In genomic region chr13:49496837-49497236, GRCh38 we compare ENCODE assay signal across 8 cellular contexts. TPM values are rescaled to one million over a fixed set of nuclear protein-coding genes. Genes with fewer than 3 reads are reported as not detected.
A peak's percentile ranks its signal among the peaks of the same experiment; 100 is the strongest.
DNase-seq lines count a peak whose midpoint lies in the region; ATAC-seq and TF ChIP-seq lines count a peak whose summit lies in the region.
"Not testable (repeated sequence)": the region's sequence is repeated elsewhere in the genome, so short reads cannot be mapped to it uniquely, and the experiment has no call there.

No MANE protein-coding gene starts in this region.

- H3K27ac ChIP-seq in KOPT-K1 (ENCODE audit: low read depth, low read length, poor library complexity, severe bottlenecking) (peak overlapping the region; percentile 83), coronary artery (peak overlapping the region; percentile 91 to 99)

- DNase-seq in CD1c-positive myeloid dendritic cell (ENCODE audit: extremely low spot score) (peak; percentile 8), memory B cell (ENCODE audit: low spot score in 2 of 2) (peak in 1 of 2 donors; percentile 16)
- DNase-seq in activated CD4-positive, alpha-beta T cell treated with anti-CD3 and anti-CD28 coated beads for 36 hours, result peak; percentile 81
- DNase-seq in activated T-helper 1 cell treated with anti-CD3 and anti-CD28 coated beads, Interleukin-12 subunit alpha, Interleukin-12 subunit beta, Interleukin-2, Interleukin-4 antibody, amounts not matched to agents 30 ng/mL and 10 ng/mL and 1 ng/mL, durations not matched to agents 14 hours and 24 hours and 36 hours (ENCODE audit: low spot score), result peak; percentile 58
- DNase-seq in coronary artery (ENCODE audit: low spot score), result not testable (repeated sequence)
- peak; percentile 66 for DNase-seq in stimulated activated CD4-positive, alpha-beta T cell treated with anti-CD3 and anti-CD28 coated beads, Interleukin-15, amount 100 ng/mL, for 24 hours
- DNase-seq in stimulated activated naive CD8-positive, alpha-beta T cell treated with anti-CD3 and anti-CD28 coated beads, Interleukin-15, Interleukin-2, amounts not matched to agents 100 U/mL and 50 U/mL, for 24 hours, result peak; percentile 63

- ATAC-seq in activated CD4-positive, alpha-beta T cell treated with anti-CD3 and anti-CD28 coated beads for 36 hours, result peak; percentile 28
- peak; percentile 5 for ATAC-seq in memory B cell (ENCODE audit: low read depth)
- peak; percentile 15 for ATAC-seq in stimulated activated naive CD8-positive, alpha-beta T cell treated with anti-CD3 and anti-CD28 coated beads, Interleukin-15, Interleukin-2, amounts not matched to agents 100 U/mL and 50 U/mL, for 24 hours

- H3K4me1 Mint-ChIP-seq in activated CD4-positive, alpha-beta T cell treated with anti-CD3 and anti-CD28 coated beads for 36 hours, result peaks cover 49% of the 10 kb centered on the region
- peaks cover 57% of the 10 kb centered on the region for H3K4me1 Mint-ChIP-seq in activated T-helper 1 cell treated with anti-CD3 and anti-CD28 coated beads, Interleukin-12 subunit alpha, Interleukin-12 subunit beta, Interleukin-2, Interleukin-4 antibody, amounts not matched to agents 30 ng/mL and 10 ng/mL and 1 ng/mL, durations not matched to agents 14 hours and 24 hours and 36 hours (ENCODE audit: low read depth)
- H3K4me1 Mint-ChIP-seq in memory B cell, result peaks cover 32% of the 10 kb centered on the region

- H3K36me3 ChIP-seq in KOPT-K1 (ENCODE audit: insufficient read depth, low read length), result peaks cover 38% of the 10 kb centered on the region

- H3K4me3 Mint-ChIP-seq in activated CD4-positive, alpha-beta T cell treated with anti-CD3 and anti-CD28 coated beads for 36 hours, result peak overlapping the region; percentile 91
- peak overlapping the region; percentile 88 for H3K4me3 Mint-ChIP-seq in activated T-helper 1 cell treated with anti-CD3 and anti-CD28 coated beads, Interleukin-12 subunit alpha, Interleukin-12 subunit beta, Interleukin-2, Interleukin-4 antibody, amounts not matched to agents 30 ng/mL and 10 ng/mL and 1 ng/mL, durations not matched to agents 14 hours and 24 hours and 36 hours
- peak overlapping the region; percentile 88 for H3K4me3 Mint-ChIP-seq in memory B cell

- peak overlapping the region; percentile 88 for H3K4me3 ChIP-seq in coronary artery

- intact Hi-C loops in activated CD4-positive, alpha-beta T cell treated with anti-CD3 and anti-CD28 coated beads for 36 hours (cut with DNase I, micrococcal nuclease), result loop anchor here (1.0 to 5.0 kb wide), 7 partner anchors 42 to 964 kb away; partner anchors contain the start of genes RCBTB1 (in 2 of the 2), CAB39L (in 1 of the 2), KPNA3 (in 1 of the 2) and RCBTB2 (in 1 of the 2)
- intact Hi-C loops in activated T-helper 1 cell treated with anti-CD3 and anti-CD28 coated beads, Interleukin-12 subunit alpha, Interleukin-12 subunit beta, Interleukin-2, Interleukin-4 antibody, amounts not matched to agents 30 ng/mL and 10 ng/mL and 1 ng/mL, durations not matched to agents 14 hours and 24 hours and 36 hours (cut with micrococcal nuclease), result loop anchor here (2.0 to 5.0 kb wide), 4 partner anchors 195 to 740 kb away; partner anchors contain the start of gene EBPL

- H3K27me3 Mint-ChIP-seq in activated CD4-positive, alpha-beta T cell treated with anti-CD3 and anti-CD28 coated beads for 36 hours; activated T-helper 1 cell treated with anti-CD3 and anti-CD28 coated beads, Interleukin-12 subunit alpha, Interleukin-12 subunit beta, Interleukin-2, Interleukin-4 antibody, amounts not matched to agents 30 ng/mL and 10 ng/mL and 1 ng/mL, durations not matched to agents 14 hours and 24 hours and 36 hours (ENCODE audit: insufficient read depth); memory B cell: not testable (repeated sequence)

- peaks cover 56% of the 10 kb centered on the region for H3K36me3 Mint-ChIP-seq in activated CD4-positive, alpha-beta T cell treated with anti-CD3 and anti-CD28 coated beads for 36 hours (ENCODE audit: low read depth)
- H3K36me3 Mint-ChIP-seq in activated T-helper 1 cell treated with anti-CD3 and anti-CD28 coated beads, Interleukin-12 subunit alpha, Interleukin-12 subunit beta, Interleukin-2, Interleukin-4 antibody, amounts not matched to agents 30 ng/mL and 10 ng/mL and 1 ng/mL, durations not matched to agents 14 hours and 24 hours and 36 hours (ENCODE audit: low read depth), result peaks cover 42% of the 10 kb centered on the region
- H3K36me3 Mint-ChIP-seq in memory B cell, result not testable (repeated sequence)

- not testable (repeated sequence) for H3K9me3 ChIP-seq in KOPT-K1 (ENCODE audit: insufficient read depth, low read length, poor library complexity, severe bottlenecking)

- CTCF ChIA-PET in activated CD4-positive, alpha-beta T cell treated with anti-CD3 and anti-CD28 coated beads for 36 hours (lab: Charles Lee), result interaction anchor here (0.6 kb wide), 1 partner anchor 10 kb away, joined by 3 read pairs; no protein-coding TSS in a partner anchor

- H3K27ac Mint-ChIP-seq in activated CD4-positive, alpha-beta T cell treated with anti-CD3 and anti-CD28 coated beads for 36 hours, result peak overlapping the region; percentile 99
- H3K27ac Mint-ChIP-seq in activated T-helper 1 cell treated with anti-CD3 and anti-CD28 coated beads, Interleukin-12 subunit alpha, Interleukin-12 subunit beta, Interleukin-2, Interleukin-4 antibody, amounts not matched to agents 30 ng/mL and 10 ng/mL and 1 ng/mL, durations not matched to agents 14 hours and 24 hours and 36 hours, result peak overlapping the region; percentile 99
- peak overlapping the region; percentile 67 for H3K27ac Mint-ChIP-seq in memory B cell

- not testable (repeated sequence) for TF ChIP-seq CTCF in coronary artery (IDR thresholded peaks at IDR 0.05)

- POLR2A ChIA-PET in activated CD4-positive, alpha-beta T cell treated with anti-CD3 and anti-CD28 coated beads for 36 hours (lab: Charles Lee), result interaction anchor here (0.8 to 2.0 kb wide), 3 partner anchors 9 to 439 kb away, joined by 4 to 30 read pairs (median 15); partner anchors contain the start of genes CAB39L, SETDB2 and SPRYD7

- not testable (repeated sequence) for H3K9me3 Mint-ChIP-seq in activated CD4-positive, alpha-beta T cell treated with anti-CD3 and anti-CD28 coated beads for 36 hours (ENCODE audit: low read depth); activated T-helper 1 cell treated with anti-CD3 and anti-CD28 coated beads, Interleukin-12 subunit alpha, Interleukin-12 subunit beta, Interleukin-2, Interleukin-4 antibody, amounts not matched to agents 30 ng/mL and 10 ng/mL and 1 ng/mL, durations not matched to agents 14 hours and 24 hours and 36 hours; memory B cell

RNA-seq across cellular contexts. Expression of gene PHF11, which starts 1.1 kb away (rescaled TPM):
- total RNA-seq in activated CD4-positive, alpha-beta T cell treated with anti-CD3 and anti-CD28 coated beads for 36 hours, result 100 to 1,000 TPM in 1 of 2 experiments, 10 to 100 TPM in 1; 84.0 to 106 TPM
- 66.0 and 68.0 TPM in 2 replicates for total RNA-seq in activated T-helper 1 cell treated with anti-CD3 and anti-CD28 coated beads, Interleukin-12 subunit alpha, Interleukin-12 subunit beta, Interleukin-2, Interleukin-4 antibody, amounts not matched to agents 30 ng/mL and 10 ng/mL and 1 ng/mL, durations not matched to agents 14 hours and 24 hours and 36 hours

RNA-seq across cellular contexts. Expression of gene SETDB2, which starts 52.8 kb away (rescaled TPM):
- 10 to 100 TPM; 14.2 to 15.1 TPM for total RNA-seq in activated CD4-positive, alpha-beta T cell treated with anti-CD3 and anti-CD28 coated beads for 36 hours
- total RNA-seq in activated T-helper 1 cell treated with anti-CD3 and anti-CD28 coated beads, Interleukin-12 subunit alpha, Interleukin-12 subunit beta, Interleukin-2, Interleukin-4 antibody, amounts not matched to agents 30 ng/mL and 10 ng/mL and 1 ng/mL, durations not matched to agents 14 hours and 24 hours and 36 hours, result 13.0 and 14.6 TPM in 2 replicates

RNA-seq across cellular contexts. Expression of gene CAB39L, which starts 53.0 kb away (rescaled TPM):
- 1 to 10 TPM; 4.8 to 5.7 TPM for total RNA-seq in activated CD4-positive, alpha-beta T cell treated with anti-CD3 and anti-CD28 coated beads for 36 hours
- 7.0 and 7.1 TPM in 2 replicates for total RNA-seq in activated T-helper 1 cell treated with anti-CD3 and anti-CD28 coated beads, Interleukin-12 subunit alpha, Interleukin-12 subunit beta, Interleukin-2, Interleukin-4 antibody, amounts not matched to agents 30 ng/mL and 10 ng/mL and 1 ng/mL, durations not matched to agents 14 hours and 24 hours and 36 hours
